ENCODE assay signal across 19 cellular contexts in genomic region chr18:46728219-46728930, GRCh38. TPM values are rescaled to one million over a fixed set of nuclear protein-coding genes. Genes with fewer than 3 reads are reported as not detected.
DNase-seq lines count a peak whose midpoint lies in the region; ATAC-seq and TF ChIP-seq lines count a peak whose summit lies in the region.
"Had no signal": no experiment of that assay in that cellular context is flagged by ENCODE, and none has a peak within 500 bp of the region (broad histone marks: within the 10 kb centered on the region; RNA-seq: fewer than 3 reads in every experiment).

No MANE protein-coding gene starts in this region.

- peak; percentile 93 for DNase-seq in cerebellar cortex (ENCODE audit: low spot score)
- peak; percentile 83 for DNase-seq in cerebellum (ENCODE audit: low spot score)
- peak; percentile 49 for DNase-seq in mesenteric fat pad (ENCODE audit: low spot score)
- no peak for DNase-seq in progenitor cell of endocrine pancreas (ENCODE audit: low spot score, unreplicated experiment)
- no peak for DNase-seq in T1000 (lab: John Stamatoyannopoulos, UW)
- no peak for DNase-seq in RWPE1 (ENCODE audit: low spot score)
- DNase-seq: BE2C; CD4-positive, alpha-beta memory T cell; DMS153; DMS79 treated with DMSO at 0.1 percent for 48 hours; EL; GDM1; GM23248 had no signal

- no peaks in the 10 kb centered on the region for H3K4me1 Mint-ChIP-seq in progenitor cell of endocrine pancreas (ENCODE audit: low read depth)
- H3K4me1 Mint-ChIP-seq: CD4-positive, alpha-beta memory T cell had no signal

- H3K27me3 Mint-ChIP-seq in progenitor cell of endocrine pancreas = no peaks in the 10 kb centered on the region

- peaks cover 3% of the 10 kb centered on the region for H3K36me3 Mint-ChIP-seq in progenitor cell of endocrine pancreas (ENCODE audit: insufficient read depth)
- H3K36me3 Mint-ChIP-seq: CD4-positive, alpha-beta memory T cell had no signal

- TF ChIP-seq CTCF in progenitor cell of endocrine pancreas (IDR thresholded peaks at IDR 0.05; ENCODE audit: unreplicated experiment) (no peak), RWPE1 (conservative IDR thresholded peaks at IDR 0.05; ENCODE audit: low read depth) (no peak)

- POLR2A ChIA-PET in RWPE1 (lab: Yijun Ruan, JAX; ENCODE audit: low non-redundant PET) = no interaction called here

- no peak for ATAC-seq in GM19463 (IDR thresholded peaks at IDR 0.05; ENCODE audit: unreplicated experiment)
- ATAC-seq in GM21381 (IDR thresholded peaks at IDR 0.05; ENCODE audit: unreplicated experiment) = no peak
- ATAC-seq: A549, HCT116 had no signal

- H3K27ac Mint-ChIP-seq in progenitor cell of endocrine pancreas = peak overlapping the region; percentile 31
- H3K27ac Mint-ChIP-seq: CD4-positive, alpha-beta memory T cell had no signal

- H3K9me3 Mint-ChIP-seq in progenitor cell of endocrine pancreas (ENCODE audit: low read depth) = peaks cover 19% of the 10 kb centered on the region

- H3K27ac ChIP-seq in RWPE1 = no peak overlapping the region
- H3K27ac ChIP-seq: A549, C4-2B, GM23248, HL-60 had no signal

- H3K4me3 Mint-ChIP-seq in progenitor cell of endocrine pancreas (ENCODE audit: low read depth) = no peak overlapping the region
- H3K4me3 Mint-ChIP-seq: CD4-positive, alpha-beta memory T cell had no signal

- CTCF ChIA-PET in RWPE1 (lab: Yijun Ruan, JAX) = no interaction called here

RNA-seq across cellular contexts. Expression of gene ST8SIA5, which starts 28.5 kb away (rescaled TPM):
- total RNA-seq in cerebellum = 9.4 TPM
- total RNA-seq in mesenteric fat pad = 1.5 TPM
- total RNA-seq in progenitor cell of endocrine pancreas = 5.3 and 6.0 TPM in 2 replicates
- total RNA-seq: CD4-positive, alpha-beta memory T cell; GM23248 had no signal

Comparison
In these comparisons a context has a peak if more than half of its experiments do, and no peak if none do; other contexts are left out.
1. DNase-seq: peak in cerebellar cortex (single experiment), cerebellum (single experiment) and mesenteric fat pad (single experiment); none in progenitor cell of endocrine pancreas (single experiment), T1000 (single experiment) and RWPE1 (single experiment).